6 cellular contexts compared by ENCODE assay signal in genomic region chr16:680967-681745, GRCh38. TPM values are rescaled to one million over a fixed set of nuclear protein-coding genes. Genes with fewer than 3 reads are reported as not detected.
DNase-seq lines count a peak whose midpoint lies in the region; ATAC-seq, FAIRE-seq and TF ChIP-seq lines count a peak whose summit lies in the region.

No MANE protein-coding gene starts in this region.

- 0 out of 4 replicates have a peak, but pooled peaks of 1 of the 2 experiments have one; percentile 18 for TF ChIP-seq POLR2A in HepG2 (IDR thresholded peaks at IDR 0.05; ENCODE audit: insufficient read depth in 1 of 2, low read depth in 2 of 2, low read length in 2 of 2)

- no peaks in the 10 kb centered on the region for H3K9me3 ChIP-seq in SK-N-SH
- H3K9me3 ChIP-seq in HepG2 (ENCODE audit: low read length) = no peaks in the 10 kb centered on the region

- no peaks in the 10 kb centered on the region for H3K9me2 ChIP-seq in SK-N-SH

- peak overlapping the region; percentile 53 for H3K27ac Mint-ChIP-seq in activated B cell treated with CpG ODN at 0.5 μM for 24 hours

- TF ChIP-seq EP300 in SK-N-SH (IDR thresholded peaks at IDR 0.05; ENCODE audit: borderline replicate concordance in 1 of 2, low read depth in 1 of 2, low read length in 1 of 2) (no peak), HepG2 (IDR thresholded peaks at IDR 0.05; ENCODE audit: low read depth in 2 of 2, low read length in 2 of 2) (no peak), HepG2 (CRISPR knock-in tag; IDR thresholded peaks at IDR 0.05; ENCODE audit: borderline replicate concordance) (no peak)

- H3K4me1 ChIP-seq in SK-N-SH (ENCODE audit: control insufficient read depth in 1 of 2, insufficient read depth in 2 of 2, low read depth in 1 of 2, low read length in 1 of 2) (peaks cover 8 to 56% of the 10 kb centered on the region in 2 experiments; a peak in 2 of 4 replicates), HepG2 (ENCODE audit: insufficient read depth, low read length) (peaks cover 33% of the 10 kb centered on the region)

- no peak for FAIRE-seq in HepG2 (lab: Jason Lieb, UNC)

- peaks cover 4% of the 10 kb centered on the region for H3K27me3 Mint-ChIP-seq in activated B cell treated with CpG ODN at 0.5 μM for 24 hours

- peaks cover 10% of the 10 kb centered on the region for H3F3A ChIP-seq in SK-N-SH (replicated peaks; ENCODE audit: insufficient read depth)

- peaks cover 13 to 30% of the 10 kb centered on the region in 2 experiments for H3K36me3 ChIP-seq in SK-N-SH (replicated peaks in 1 of 2; ENCODE audit: control insufficient read depth in 1 of 2, insufficient read depth in 2 of 2, low read length in 1 of 2)
- H3K36me3 ChIP-seq in HepG2 (replicated peaks in 1 of 2; ENCODE audit: control insufficient read depth in 1 of 2, insufficient read depth in 2 of 2, low read length in 2 of 2) = peaks cover 8 to 17% of the 10 kb centered on the region in 2 experiments; a peak in 4 of 5 replicates

- H3K4me3 Mint-ChIP-seq in activated B cell treated with CpG ODN at 0.5 μM for 24 hours = peak overlapping the region; percentile 87

- H3K27ac ChIP-seq in SK-N-SH (ENCODE audit: low read depth in 2 of 2, low read length in 1 of 2) (peak overlapping the region; percentile 86 to 98; a peak in 3 of 4 replicates), HepG2 (ENCODE audit: extremely low read length, insufficient read depth, low read length) (peak overlapping the region; percentile 76)

- no peak for DNase-seq in SK-N-SH
- DNase-seq in activated B cell treated with CpG ODN at 0.5 μM for 24 hours = no peak
- DNase-seq in HepG2 (ENCODE audit: low spot score) = peak; percentile 49
- DNase-seq in stimulated activated naive CD4-positive, alpha-beta T cell (lab: John Stamatoyannopoulos, UW) = no peak

- H4K20me1 ChIP-seq in SK-N-SH (ENCODE audit: insufficient read depth) (peaks cover 23% of the 10 kb centered on the region), HepG2 (ENCODE audit: insufficient read depth, low read length) (0 out of 2 replicates have a peak, but pooled peaks cover 3% of the 10 kb centered on the region)

- in situ Hi-C loops in HepG2 (cut with HindIII; ENCODE audit: extremely low pct_ligation_motif_present, low pct_unique_long_range_greater_than_20kb) = no loop called here

- H3K9me3 Mint-ChIP-seq in activated B cell treated with CpG ODN at 0.5 μM for 24 hours = no peaks in the 10 kb centered on the region

- TF ChIP-seq RAD21 in SK-N-SH (IDR thresholded peaks at IDR 0.05; ENCODE audit: low read length) (no peak), HepG2 (CRISPR knock-in tag; IDR thresholded peaks at IDR 0.05) (no peak)

- ATAC-seq in SK-N-SH treated with all-trans-retinoic acid at 6 μM for 48 hours (no peak), activated B cell treated with CpG ODN at 0.5 μM for 24 hours (ENCODE audit: low read depth) (no peak), HepG2 (peak; percentile 14), HG03025 (IDR thresholded peaks at IDR 0.05; ENCODE audit: low FRiP score, unreplicated experiment) (no peak)

- H3K27me3 ChIP-seq in SK-N-SH (ENCODE audit: insufficient read depth) (no peaks in the 10 kb centered on the region), HepG2 (ENCODE audit: control insufficient read depth in 1 of 2, insufficient read depth in 2 of 2, low read length in 2 of 2) (no peaks in the 10 kb centered on the region; a peak in 1 of 5 replicates)

- TF ChIP-seq CTCF in SK-N-SH (IDR thresholded peaks at IDR 0.05) (no peak; the same call in 1 of the 2 replicates), activated B cell treated with CpG ODN at 0.5 μM for 24 hours (IDR thresholded peaks at IDR 0.05) (no peak), HepG2 (CRISPR knock-in tag; IDR thresholded peaks at IDR 0.05) (peak; percentile 76)

- CTCF ChIA-PET in SK-N-SH (lab: Yijun Ruan, JAX) (interaction anchor here (0.8 to 3.8 kb wide), 8 partner anchors 8 to 92 kb away, joined by 3 to 20 read pairs (median 7); partner anchors contain the start of genes ANTKMT, METRN, RHOT2 and WDR24), activated B cell treated with CpG ODN at 0.5 μM for 24 hours (lab: Charles Lee) (interaction anchor here (1.2 kb wide), 1 partner anchor 13 kb away, joined by 3 read pairs; the partner anchor contains the start of gene RHOT2), HepG2 (lab: Yijun Ruan, JAX; ENCODE audit: low intra/inter-chr PET ratio, low total read pairs) (interaction anchor here (0.8 kb wide), 1 partner anchor 13 kb away, joined by 3 read pairs; the partner anchor contains the start of gene RHOT2)

- peak overlapping the region; percentile 78 to 96 for H3K4me3 ChIP-seq in SK-N-SH (ENCODE audit: low read depth in 2 of 2, low read length in 1 of 2)
- H3K4me3 ChIP-seq in HepG2 (replicated peaks in 1 of 3; ENCODE audit: insufficient read depth in 1 of 3, low read depth in 2 of 3, low read length in 3 of 3) = peak overlapping the region; percentile 72 to 88 (median 85)

- no peak overlapping the region for H2AFZ ChIP-seq in SK-N-SH (ENCODE audit: low read depth)
- no peak overlapping the region for H2AFZ ChIP-seq in HepG2 (ENCODE audit: low read length)

- peaks cover 26% of the 10 kb centered on the region for H3K36me3 Mint-ChIP-seq in activated B cell treated with CpG ODN at 0.5 μM for 24 hours (ENCODE audit: low read depth)

- 42% methylated on average over 42 of the region's 44 CpGs for WGBS in SK-N-SH (ENCODE audit: low lambda C conversion rate)
- 53% methylated on average over 34 of the region's 44 CpGs for WGBS in HepG2 (ENCODE audit: low lambda C conversion rate)

- POLR2A ChIA-PET in SK-N-SH (lab: Yijun Ruan, JAX) = interaction anchor here (0.9 to 2.2 kb wide), 6 partner anchors 8 to 39 kb away, joined by 3 to 12 read pairs (median 4); partner anchors contain the start of genes RHOT2, WDR24 and WDR90
- POLR2A ChIA-PET in activated B cell treated with CpG ODN at 0.5 μM for 24 hours (lab: Charles Lee) = interaction anchor here (0.8 to 4.5 kb wide), 6 partner anchors 9 to 740 kb away, joined by 4 to 41 read pairs (median 12); partner anchors contain the start of genes CHTF18, METTL26, RHOT2 and RPUSD1
- POLR2A ChIA-PET in HepG2 (lab: Yijun Ruan, JAX) = interaction anchor here (0.6 to 4.4 kb wide), 7 partner anchors 8 to 311 kb away, joined by 3 to 34 read pairs (median 5); partner anchors contain the start of genes METRN, MRPL28, RHOT2 and WDR24

- H3K79me2 ChIP-seq in SK-N-SH (ENCODE audit: insufficient read depth) (peaks cover 37% of the 10 kb centered on the region), HepG2 (ENCODE audit: insufficient read depth, low read length) (peaks cover 16% of the 10 kb centered on the region)

- intact Hi-C loops in activated B cell treated with CpG ODN at 0.5 μM for 24 hours (cut with micrococcal nuclease) = loop anchor here (1.0 kb wide), 1 partner anchor 13 kb away; the partner anchor contains the start of gene RHOT2
- intact Hi-C loops in HepG2 (cut with micrococcal nuclease; ENCODE audit: unreplicated experiment) = no loop called here

- peaks cover 41% of the 10 kb centered on the region for H3K4me1 Mint-ChIP-seq in activated B cell treated with CpG ODN at 0.5 μM for 24 hours

- no TSS peak for BruUV-seq in HepG2 (replicated peaks; lab: Mats Ljungman, UMichigan)

- H3K9ac ChIP-seq in SK-N-SH (peak overlapping the region; percentile 80), HepG2 (ENCODE audit: insufficient read depth, low read depth, low read length) (peak overlapping the region; percentile 82)

- H3K4me2 ChIP-seq in SK-N-SH = peak overlapping the region; percentile 90
- H3K4me2 ChIP-seq in HepG2 (ENCODE audit: low read depth, low read length) = peak overlapping the region; percentile 80

RNA-seq across cellular contexts. Expression of gene STUB1, which starts 0.9 kb away (rescaled TPM):
- polyA plus RNA-seq in SK-N-SH (2012; rRNA removed) (268 and 323 TPM in 2 replicates), HepG2 (2011; rRNA removed) (52.9 and 59.6 TPM in 2 replicates)
- polyA plus RNA-seq in SK-N-SH (2012; cell fraction: cytosol; rRNA removed) = 198 and 270 TPM in 2 replicates
- 616 and 791 TPM in 2 replicates for polyA plus RNA-seq in SK-N-SH (2012; cell fraction: nucleus; rRNA removed)
- total RNA-seq in activated B cell treated with CpG ODN at 0.5 μM for 24 hours (75.4 and 81.2 TPM in 2 replicates), HepG2 (2016; rRNA removed; fragmentation: Illumina TruSeq; extraction: Trizol) (78.2 and 79.9 TPM in 2 replicates)
- 125 and 168 TPM in 2 replicates for total RNA-seq in HepG2 (2016; cell fraction: cytosol; rRNA removed; fragmentation: Illumina TruSeq; extraction: Trizol; ENCODE audit: low read depth)
- 64.5 and 82.1 TPM in 2 replicates for total RNA-seq in HepG2 (2016; cell fraction: insoluble cytoplasmic fraction; rRNA removed; fragmentation: Illumina TruSeq; extraction: Trizol)
- total RNA-seq in HepG2 (2016; cell fraction: membrane; rRNA removed; fragmentation: Illumina TruSeq; extraction: Trizol) = 131 and 166 TPM in 2 replicates
- total RNA-seq in HepG2 (2016; cell fraction: nucleus; rRNA removed; fragmentation: Illumina TruSeq; extraction: Trizol) = 43.4 and 46.1 TPM in 2 replicates
- polyA plus RNA-seq in HepG2 (2011; cell fraction: cytosol; rRNA removed) = 46.6 and 58.6 TPM in 2 replicates
- polyA plus RNA-seq in HepG2 (2011; cell fraction: nucleus; rRNA removed) = 79.7 and 81.3 TPM in 2 replicates
- 27.7 and 37.3 TPM in 2 replicates for polyA plus RNA-seq in HepG2 (2012)
- 114 and 130 TPM in 2 replicates for polyA plus RNA-seq in HepG2 (2016; cell fraction: cytosol; fragmentation: Illumina TruSeq; extraction: Trizol; ENCODE audit: low read depth)
- 75.6 and 85.1 TPM in 2 replicates for polyA plus RNA-seq in HepG2 (2016; cell fraction: insoluble cytoplasmic fraction; fragmentation: Illumina TruSeq; extraction: Trizol; ENCODE audit: low read depth)
- 124 and 138 TPM in 2 replicates for polyA plus RNA-seq in HepG2 (2016; cell fraction: membrane; fragmentation: Illumina TruSeq; extraction: Trizol; ENCODE audit: low read depth)
- polyA plus RNA-seq in HepG2 (2016; cell fraction: nucleus; fragmentation: Illumina TruSeq; extraction: Trizol; ENCODE audit: insufficient read depth, low read depth) = 73.2 and 92.9 TPM in 2 replicates
- polyA minus RNA-seq in HepG2 (2011; rRNA and poly(A)+ RNA removed; ENCODE audit: low replicate concordance) = 32.3 and 38.9 TPM in 2 replicates
- 6.7 and 10.7 TPM in 2 replicates for polyA minus RNA-seq in HepG2 (2011; cell fraction: cytosol; rRNA and poly(A)+ RNA removed)
- polyA minus RNA-seq in HepG2 (2011; cell fraction: nucleus; rRNA and poly(A)+ RNA removed) = 18.6 and 20.1 TPM in 2 replicates

RNA-seq across cellular contexts. Expression of gene JMJD8, which starts 3.0 kb away (rescaled TPM):
- polyA plus RNA-seq in SK-N-SH (2012; rRNA removed) (49.2 and 67.0 TPM in 2 replicates), HepG2 (2011; rRNA removed) (11.8 and 17.3 TPM in 2 replicates)
- polyA plus RNA-seq in SK-N-SH (2012; cell fraction: cytosol; rRNA removed) = 26.2 and 45.4 TPM in 2 replicates
- polyA plus RNA-seq in SK-N-SH (2012; cell fraction: nucleus; rRNA removed) = 89.7 and 119 TPM in 2 replicates
- total RNA-seq in activated B cell treated with CpG ODN at 0.5 μM for 24 hours (41.4 and 47.0 TPM in 2 replicates), HepG2 (2016; rRNA removed; fragmentation: Illumina TruSeq; extraction: Trizol) (0.55 and 2.6 TPM in 2 replicates)
- 0.40 and 0.88 TPM in 2 replicates for total RNA-seq in HepG2 (2016; cell fraction: cytosol; rRNA removed; fragmentation: Illumina TruSeq; extraction: Trizol; ENCODE audit: low read depth)
- 0.77 and 3.8 TPM in 2 replicates for total RNA-seq in HepG2 (2016; cell fraction: insoluble cytoplasmic fraction; rRNA removed; fragmentation: Illumina TruSeq; extraction: Trizol)
- 1.2 and 1.4 TPM in 2 replicates for total RNA-seq in HepG2 (2016; cell fraction: membrane; rRNA removed; fragmentation: Illumina TruSeq; extraction: Trizol)
- 5.1 and 7.1 TPM in 2 replicates for total RNA-seq in HepG2 (2016; cell fraction: nucleus; rRNA removed; fragmentation: Illumina TruSeq; extraction: Trizol)
- 4.0 and 8.1 TPM in 2 replicates for polyA plus RNA-seq in HepG2 (2011; cell fraction: cytosol; rRNA removed)
- 157 and 173 TPM in 2 replicates for polyA plus RNA-seq in HepG2 (2011; cell fraction: nucleus; rRNA removed)
- polyA plus RNA-seq in HepG2 (2012) = 6.9 and 9.3 TPM in 2 replicates
- polyA plus RNA-seq in HepG2 (2016; cell fraction: cytosol; fragmentation: Illumina TruSeq; extraction: Trizol; ENCODE audit: low read depth) = 0.87 and 1.2 TPM in 2 replicates
- 1.8 and 2.0 TPM in 2 replicates for polyA plus RNA-seq in HepG2 (2016; cell fraction: insoluble cytoplasmic fraction; fragmentation: Illumina TruSeq; extraction: Trizol; ENCODE audit: low read depth)
- polyA plus RNA-seq in HepG2 (2016; cell fraction: membrane; fragmentation: Illumina TruSeq; extraction: Trizol; ENCODE audit: low read depth) = 1.7 TPM in 2 replicates
- polyA plus RNA-seq in HepG2 (2016; cell fraction: nucleus; fragmentation: Illumina TruSeq; extraction: Trizol; ENCODE audit: insufficient read depth, low read depth) = 33.6 and 33.9 TPM in 2 replicates
- polyA minus RNA-seq in HepG2 (2011; rRNA and poly(A)+ RNA removed; ENCODE audit: low replicate concordance) = 2.1 and 48.1 TPM in 2 replicates
- polyA minus RNA-seq in HepG2 (2011; cell fraction: cytosol; rRNA and poly(A)+ RNA removed) = 1.9 and 3.5 TPM in 2 replicates
- polyA minus RNA-seq in HepG2 (2011; cell fraction: nucleus; rRNA and poly(A)+ RNA removed) = 6.3 and 7.6 TPM in 2 replicates

RNA-seq across cellular contexts. Expression of gene RHBDL1, which starts 5.7 kb away (rescaled TPM):
- polyA plus RNA-seq in SK-N-SH (2012; rRNA removed) (4.1 and 6.8 TPM in 2 replicates), HepG2 (2011; rRNA removed) (3.8 and 5.3 TPM in 2 replicates)
- polyA plus RNA-seq in SK-N-SH (2012; cell fraction: cytosol; rRNA removed) = 0.27 and 0.37 TPM in 2 replicates
- polyA plus RNA-seq in SK-N-SH (2012; cell fraction: nucleus; rRNA removed) = 57.6 and 90.7 TPM in 2 replicates
- total RNA-seq in activated B cell treated with CpG ODN at 0.5 μM for 24 hours (0.24 TPM in 1 of 2 replicates, not detected in the other), HepG2 (2016; rRNA removed; fragmentation: Illumina TruSeq; extraction: Trizol) (0.87 and 1.8 TPM in 2 replicates)
- total RNA-seq in HepG2 (2016; cell fraction: cytosol; rRNA removed; fragmentation: Illumina TruSeq; extraction: Trizol; ENCODE audit: low read depth) = 0.79 and 0.81 TPM in 2 replicates
- 0.74 and 2.3 TPM in 2 replicates for total RNA-seq in HepG2 (2016; cell fraction: insoluble cytoplasmic fraction; rRNA removed; fragmentation: Illumina TruSeq; extraction: Trizol)
- total RNA-seq in HepG2 (2016; cell fraction: membrane; rRNA removed; fragmentation: Illumina TruSeq; extraction: Trizol) = 0.45 and 1.1 TPM in 2 replicates
- total RNA-seq in HepG2 (2016; cell fraction: nucleus; rRNA removed; fragmentation: Illumina TruSeq; extraction: Trizol) = 2.0 and 3.2 TPM in 2 replicates
- 1.8 and 3.5 TPM in 2 replicates for polyA plus RNA-seq in HepG2 (2011; cell fraction: cytosol; rRNA removed)
- 77.4 and 90.6 TPM in 2 replicates for polyA plus RNA-seq in HepG2 (2011; cell fraction: nucleus; rRNA removed)
- 1.8 and 3.6 TPM in 2 replicates for polyA plus RNA-seq in HepG2 (2012)
- 0.59 and 0.78 TPM in 2 replicates for polyA plus RNA-seq in HepG2 (2016; cell fraction: cytosol; fragmentation: Illumina TruSeq; extraction: Trizol; ENCODE audit: low read depth)
- 0.68 and 0.70 TPM in 2 replicates for polyA plus RNA-seq in HepG2 (2016; cell fraction: insoluble cytoplasmic fraction; fragmentation: Illumina TruSeq; extraction: Trizol; ENCODE audit: low read depth)
- 0.38 and 0.56 TPM in 2 replicates for polyA plus RNA-seq in HepG2 (2016; cell fraction: membrane; fragmentation: Illumina TruSeq; extraction: Trizol; ENCODE audit: low read depth)
- polyA plus RNA-seq in HepG2 (2016; cell fraction: nucleus; fragmentation: Illumina TruSeq; extraction: Trizol; ENCODE audit: insufficient read depth, low read depth) = 6.7 and 9.7 TPM in 2 replicates
- polyA minus RNA-seq in HepG2 (2011; rRNA and poly(A)+ RNA removed; ENCODE audit: low replicate concordance) = 1.4 and 3.1 TPM in 2 replicates
- polyA minus RNA-seq in HepG2 (2011; cell fraction: cytosol; rRNA and poly(A)+ RNA removed) = 0.70 and 0.99 TPM in 2 replicates
- 3.9 and 4.6 TPM in 2 replicates for polyA minus RNA-seq in HepG2 (2011; cell fraction: nucleus; rRNA and poly(A)+ RNA removed)

RNA-seq across cellular contexts. Expression of gene WDR24, which starts 9.0 kb away (rescaled TPM):
- 5.0 and 6.4 TPM in 2 replicates for polyA plus RNA-seq in SK-N-SH (2012; rRNA removed)
- 1.8 and 3.1 TPM in 2 replicates for polyA plus RNA-seq in SK-N-SH (2012; cell fraction: cytosol; rRNA removed)
- 23.2 and 33.0 TPM in 2 replicates for polyA plus RNA-seq in SK-N-SH (2012; cell fraction: nucleus; rRNA removed)
- 13.9 and 14.8 TPM in 2 replicates for total RNA-seq in activated B cell treated with CpG ODN at 0.5 μM for 24 hours
- 1.4 and 3.8 TPM in 2 replicates for total RNA-seq in HepG2 (2016; rRNA removed; fragmentation: Illumina TruSeq; extraction: Trizol)
- 0.35 and 0.40 TPM in 2 replicates for total RNA-seq in HepG2 (2016; cell fraction: cytosol; rRNA removed; fragmentation: Illumina TruSeq; extraction: Trizol; ENCODE audit: low read depth)
- total RNA-seq in HepG2 (2016; cell fraction: insoluble cytoplasmic fraction; rRNA removed; fragmentation: Illumina TruSeq; extraction: Trizol) = 1.2 and 4.3 TPM in 2 replicates
- 0.83 and 1.7 TPM in 2 replicates for total RNA-seq in HepG2 (2016; cell fraction: membrane; rRNA removed; fragmentation: Illumina TruSeq; extraction: Trizol)
- 6.4 and 7.9 TPM in 2 replicates for total RNA-seq in HepG2 (2016; cell fraction: nucleus; rRNA removed; fragmentation: Illumina TruSeq; extraction: Trizol)
- polyA plus RNA-seq in HepG2 (2011; rRNA removed) = 4.5 and 8.3 TPM in 2 replicates
- 1.3 and 1.9 TPM in 2 replicates for polyA plus RNA-seq in HepG2 (2011; cell fraction: cytosol; rRNA removed)
- 117 and 130 TPM in 2 replicates for polyA plus RNA-seq in HepG2 (2011; cell fraction: nucleus; rRNA removed)
- polyA plus RNA-seq in HepG2 (2012) = 4.1 and 6.2 TPM in 2 replicates
- 0.34 and 0.43 TPM in 2 replicates for polyA plus RNA-seq in HepG2 (2016; cell fraction: cytosol; fragmentation: Illumina TruSeq; extraction: Trizol; ENCODE audit: low read depth)
- 0.93 and 2.0 TPM in 2 replicates for polyA plus RNA-seq in HepG2 (2016; cell fraction: insoluble cytoplasmic fraction; fragmentation: Illumina TruSeq; extraction: Trizol; ENCODE audit: low read depth)
- 0.53 and 0.66 TPM in 2 replicates for polyA plus RNA-seq in HepG2 (2016; cell fraction: membrane; fragmentation: Illumina TruSeq; extraction: Trizol; ENCODE audit: low read depth)
- 17.5 and 18.7 TPM in 2 replicates for polyA plus RNA-seq in HepG2 (2016; cell fraction: nucleus; fragmentation: Illumina TruSeq; extraction: Trizol; ENCODE audit: insufficient read depth, low read depth)
- polyA minus RNA-seq in HepG2 (2011; rRNA and poly(A)+ RNA removed; ENCODE audit: low replicate concordance) = 9.5 and 10.1 TPM in 2 replicates
- 1.4 and 1.5 TPM in 2 replicates for polyA minus RNA-seq in HepG2 (2011; cell fraction: cytosol; rRNA and poly(A)+ RNA removed)
- 13.9 and 15.6 TPM in 2 replicates for polyA minus RNA-seq in HepG2 (2011; cell fraction: nucleus; rRNA and poly(A)+ RNA removed)

RNA-seq across cellular contexts. Expression of gene RHOT2, which starts 13.2 kb away (rescaled TPM):
- polyA plus RNA-seq in SK-N-SH (2012; rRNA removed) (229 and 255 TPM in 2 replicates), HepG2 (2011; rRNA removed) (76.9 and 104 TPM in 2 replicates)
- 35.0 and 57.3 TPM in 2 replicates for polyA plus RNA-seq in SK-N-SH (2012; cell fraction: cytosol; rRNA removed)
- 1,708 and 2,289 TPM in 2 replicates for polyA plus RNA-seq in SK-N-SH (2012; cell fraction: nucleus; rRNA removed)
- total RNA-seq in activated B cell treated with CpG ODN at 0.5 μM for 24 hours (141 and 170 TPM in 2 replicates), HepG2 (2016; rRNA removed; fragmentation: Illumina TruSeq; extraction: Trizol) (34.1 and 63.6 TPM in 2 replicates)
- total RNA-seq in HepG2 (2016; cell fraction: cytosol; rRNA removed; fragmentation: Illumina TruSeq; extraction: Trizol; ENCODE audit: low read depth) = 17.1 and 18.2 TPM in 2 replicates
- total RNA-seq in HepG2 (2016; cell fraction: insoluble cytoplasmic fraction; rRNA removed; fragmentation: Illumina TruSeq; extraction: Trizol) = 29.4 and 68.9 TPM in 2 replicates
- 23.2 and 28.4 TPM in 2 replicates for total RNA-seq in HepG2 (2016; cell fraction: membrane; rRNA removed; fragmentation: Illumina TruSeq; extraction: Trizol)
- 78.3 and 79.1 TPM in 2 replicates for total RNA-seq in HepG2 (2016; cell fraction: nucleus; rRNA removed; fragmentation: Illumina TruSeq; extraction: Trizol)
- polyA plus RNA-seq in HepG2 (2011; cell fraction: cytosol; rRNA removed) = 24.1 and 52.3 TPM in 2 replicates
- polyA plus RNA-seq in HepG2 (2011; cell fraction: nucleus; rRNA removed) = 959 and 1,318 TPM in 2 replicates
- 36.6 and 59.1 TPM in 2 replicates for polyA plus RNA-seq in HepG2 (2012)
- 14.1 and 16.7 TPM in 2 replicates for polyA plus RNA-seq in HepG2 (2016; cell fraction: cytosol; fragmentation: Illumina TruSeq; extraction: Trizol; ENCODE audit: low read depth)
- 34.3 and 41.8 TPM in 2 replicates for polyA plus RNA-seq in HepG2 (2016; cell fraction: insoluble cytoplasmic fraction; fragmentation: Illumina TruSeq; extraction: Trizol; ENCODE audit: low read depth)
- polyA plus RNA-seq in HepG2 (2016; cell fraction: membrane; fragmentation: Illumina TruSeq; extraction: Trizol; ENCODE audit: low read depth) = 19.1 and 22.6 TPM in 2 replicates
- 215 and 253 TPM in 2 replicates for polyA plus RNA-seq in HepG2 (2016; cell fraction: nucleus; fragmentation: Illumina TruSeq; extraction: Trizol; ENCODE audit: insufficient read depth, low read depth)
- polyA minus RNA-seq in HepG2 (2011; rRNA and poly(A)+ RNA removed; ENCODE audit: low replicate concordance) = 36.6 and 76.1 TPM in 2 replicates
- polyA minus RNA-seq in HepG2 (2011; cell fraction: cytosol; rRNA and poly(A)+ RNA removed) = 23.0 and 32.0 TPM in 2 replicates
- polyA minus RNA-seq in HepG2 (2011; cell fraction: nucleus; rRNA and poly(A)+ RNA removed) = 71.6 and 76.3 TPM in 2 replicates

Comparison
In these comparisons a context has a peak if more than half of its experiments do, and no peak if none do; other contexts are left out.
1. Of the 25 proteins assayed by ChIP-seq in both HepG2 and SK-N-SH: peak only in HepG2: CTCF, ELF1, MXI1 and SIN3A; only in SK-N-SH: POLR2AphosphoS5; in both: none; in neither: 19; mixed calls (peak in some experiments, not most) for 1.